26 cellular contexts compared by ENCODE assay signal in genomic region chr17:4592240-4593005, GRCh38. TPM values are rescaled to one million over a fixed set of nuclear protein-coding genes. Genes with fewer than 3 reads are reported as not detected.
"Had no signal": no experiment of that assay in that cellular context is flagged by ENCODE, and none has a peak within 500 bp of the region (broad histone marks: within the 10 kb centered on the region; RNA-seq: fewer than 3 reads in every experiment).

No MANE protein-coding gene starts in this region.

- H3K27me3 Mint-ChIP-seq: activated naive CD8-positive, alpha-beta T cell had no signal

- H3K9me3 Mint-ChIP-seq: activated T-cell treated with anti-CD3 and anti-CD28 coated beads, Interleukin-2, amount 50 U/mL, for 4 hours; activated T-helper 2 cell treated with anti-CD3 and anti-CD28 coated beads, Interferon-gamma antibody, Interleukin-2, Interleukin-4, amounts not matched to agents 10 μg/mL and 5 μg/mL and 100 μg/mL, durations not matched to agents 14 hours and 24 hours and 36 hours; central memory CD8-positive, alpha-beta T cell; effector memory CD8-positive, alpha-beta T cell; naive thymus-derived CD8-positive, alpha-beta T cell; T-cell had no signal

- ATAC-seq: activated T-cell treated with anti-CD3 and anti-CD28 coated beads, Interleukin-2, amount 50 U/mL, for 4 hours; effector memory CD8-positive, alpha-beta T cell; esophagus mucosa; gastroesophageal sphincter; naive thymus-derived CD8-positive, alpha-beta T cell; T-cell had no signal

- H3K4me1 ChIP-seq: adrenal gland, ascending aorta had no signal

- H3K9me3 ChIP-seq: adrenal gland, ascending aorta, gastroesophageal sphincter, heart right ventricle, spleen, thoracic aorta had no signal

- H3K4me3 ChIP-seq: adrenal gland, ascending aorta, dorsolateral prefrontal cortex, gastroesophageal sphincter, heart right ventricle, lung, spleen, thoracic aorta had no signal

- DNase-seq: activated CD8-positive, alpha-beta memory T cell treated with anti-CD3 and anti-CD28 coated beads, Interleukin-2, amount 50 U/mL, for 48 hours; activated naive CD4-positive, alpha-beta T cell; activated T-cell treated with anti-CD3 and anti-CD28 coated beads, Interleukin-2, amount 50 U/mL, for 4 hours; dorsolateral prefrontal cortex; effector memory CD8-positive, alpha-beta T cell; heart right ventricle; naive thymus-derived CD8-positive, alpha-beta T cell; occipital lobe; retina; spleen; stimulated activated CD4-positive, alpha-beta T cell treated with anti-CD3 and anti-CD28 coated beads, Interleukin-4, amount 100 ng/mL, for 1 hour; stimulated activated naive CD4-positive, alpha-beta T cell treated with Interleukin-2 at 50 U/mL for 16 hours; T-cell had no signal

- H3K36me3 ChIP-seq: adrenal gland, ascending aorta, brain microvascular endothelial cell, heart right ventricle, spleen, thoracic aorta had no signal

- H3K27ac Mint-ChIP-seq: activated naive CD8-positive, alpha-beta T cell; activated T-helper 2 cell treated with anti-CD3 and anti-CD28 coated beads, Interferon-gamma antibody, Interleukin-2, Interleukin-4, amounts not matched to agents 10 μg/mL and 5 μg/mL and 100 μg/mL, durations not matched to agents 14 hours and 24 hours and 36 hours; naive thymus-derived CD8-positive, alpha-beta T cell; T-cell had no signal

- H3K27ac ChIP-seq: adrenal gland, ascending aorta, brain microvascular endothelial cell, dorsolateral prefrontal cortex, spleen, thoracic aorta had no signal

- H3K4me1 Mint-ChIP-seq: central memory CD8-positive, alpha-beta T cell had no signal

- H3K27me3 ChIP-seq: adrenal gland, ascending aorta, gastroesophageal sphincter, heart right ventricle had no signal

- H3K36me3 Mint-ChIP-seq: activated naive CD8-positive, alpha-beta T cell; naive thymus-derived CD8-positive, alpha-beta T cell; T-cell had no signal

- H3K4me3 Mint-ChIP-seq: activated naive CD8-positive, alpha-beta T cell; activated T-cell treated with anti-CD3 and anti-CD28 coated beads, Interleukin-2, amount 50 U/mL, for 4 hours; central memory CD8-positive, alpha-beta T cell; effector memory CD8-positive, alpha-beta T cell; naive thymus-derived CD8-positive, alpha-beta T cell; T-cell had no signal

RNA-seq across cellular contexts. Expression of gene SMTNL2, which starts 8.1 kb away (rescaled TPM):
- total RNA-seq: activated CD8-positive, alpha-beta memory T cell treated with anti-CD3 and anti-CD28 coated beads for 36 hours; activated T-cell treated with anti-CD3 and anti-CD28 coated beads, Interleukin-2, amount 50 U/mL, for 4 hours; activated T-helper 2 cell treated with anti-CD3 and anti-CD28 coated beads, Interferon-gamma antibody, Interleukin-2, Interleukin-4, amounts not matched to agents 10 μg/mL and 5 μg/mL and 100 μg/mL, durations not matched to agents 14 hours and 24 hours and 36 hours; endothelial cell of umbilical vein; naive thymus-derived CD8-positive, alpha-beta T cell; T-cell had no signal

RNA-seq across cellular contexts. Expression of gene GGT6, which starts 32.0 kb away (rescaled TPM):
- total RNA-seq: activated CD8-positive, alpha-beta memory T cell treated with anti-CD3 and anti-CD28 coated beads for 36 hours; activated T-cell treated with anti-CD3 and anti-CD28 coated beads, Interleukin-2, amount 50 U/mL, for 4 hours; activated T-helper 2 cell treated with anti-CD3 and anti-CD28 coated beads, Interferon-gamma antibody, Interleukin-2, Interleukin-4, amounts not matched to agents 10 μg/mL and 5 μg/mL and 100 μg/mL, durations not matched to agents 14 hours and 24 hours and 36 hours; ascending aorta; endothelial cell of umbilical vein; mesenteric fat pad; naive thymus-derived CD8-positive, alpha-beta T cell; occipital lobe; T-cell; thoracic aorta had no signal

RNA-seq across cellular contexts. Expression of gene ALOX15, which starts 49.1 kb away (rescaled TPM):
- total RNA-seq: activated CD8-positive, alpha-beta memory T cell treated with anti-CD3 and anti-CD28 coated beads for 36 hours; activated T-cell treated with anti-CD3 and anti-CD28 coated beads, Interleukin-2, amount 50 U/mL, for 4 hours; activated T-helper 2 cell treated with anti-CD3 and anti-CD28 coated beads, Interferon-gamma antibody, Interleukin-2, Interleukin-4, amounts not matched to agents 10 μg/mL and 5 μg/mL and 100 μg/mL, durations not matched to agents 14 hours and 24 hours and 36 hours; ascending aorta; endothelial cell of umbilical vein; mesenteric fat pad; occipital lobe; thoracic aorta had no signal
